ENCODE assay signal across 26 cellular contexts in the genomic region with DNA sequence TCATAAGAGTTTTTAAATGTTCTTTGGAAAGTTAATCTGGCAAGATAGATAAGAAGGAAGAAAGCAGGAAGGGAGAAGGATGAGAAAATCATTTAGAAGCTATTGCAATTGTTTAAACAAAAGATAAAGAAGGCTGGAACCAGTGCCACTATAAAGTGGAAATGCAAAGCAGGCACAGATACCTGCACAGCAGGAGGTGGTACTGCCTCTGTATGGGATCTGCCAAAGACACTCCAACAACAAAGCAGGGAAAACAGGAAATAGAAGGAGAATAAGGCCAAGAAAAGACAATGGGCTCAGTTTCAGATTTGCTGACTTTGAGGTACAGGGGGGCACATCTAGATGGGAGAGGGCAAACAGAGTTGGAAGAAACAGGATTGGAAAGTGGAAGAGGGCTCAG.
"Had no signal": no experiment of that assay in that cellular context is flagged by ENCODE, and none has a peak within 500 bp of the region (broad histone marks: within the 10 kb centered on the region; RNA-seq: fewer than 3 reads in every experiment).

No MANE protein-coding gene starts in this region.

- H3K36me3 ChIP-seq: ovary, spleen, thoracic aorta, uterus had no signal

- H3K27me3 Mint-ChIP-seq: central memory CD8-positive, alpha-beta T cell; memory B cell; stimulated activated naive B cell treated with anti-CD40 and anti-IgM and Interleukin-4, amounts not matched to agents 10 μg/mL and 1 μg/mL and 100 μg/mL, for 72 hours; stimulated activated naive CD8-positive, alpha-beta T cell treated with anti-CD3 and anti-CD28 coated beads, Interleukin-15, Interleukin-2, amounts not matched to agents 100 ng/mL and 50 ng/mL, for 24 hours had no signal

- H3K36me3 Mint-ChIP-seq: memory B cell; mesothelial cell of epicardium; naive B cell; natural killer cell treated with Interleukin-12 subunit alpha and Interleukin-12 subunit beta and Interleukin-15 and Interleukin-18, amount 100 ng/mL, for 72 hours; stimulated activated naive B cell treated with anti-CD40 and anti-IgM and Interleukin-4, amounts not matched to agents 10 μg/mL and 1 μg/mL and 100 μg/mL, for 72 hours had no signal

- H3K27ac ChIP-seq: coronary artery, ovary, psoas muscle, skin epidermis, spleen, thoracic aorta, tibial nerve, uterus had no signal

- H3K4me3 ChIP-seq: coronary artery, lung, mucosa of descending colon, ovary, psoas muscle, skin epidermis, spleen, thoracic aorta, tibial nerve, upper lobe of left lung, uterus had no signal

- DNase-seq: dermis blood vessel endothelial cell; head of caudate nucleus; kidney; mucosa of descending colon; naive B cell; nucleus accumbens; ovary; posterior cingulate gyrus; psoas muscle; right cardiac atrium; spleen; stimulated activated CD4-positive, alpha-beta T cell treated with anti-CD3 and anti-CD28 coated beads, Interleukin-2, amount 100 ng/mL, for 48 hours; stimulated activated naive B cell treated with anti-CD40 and anti-IgM and Interleukin-4, amounts not matched to agents 10 μg/mL and 1 μg/mL and 100 μg/mL, for 72 hours; upper lobe of left lung; uterus had no signal

- H3K4me1 ChIP-seq: psoas muscle, spleen, tibial nerve, upper lobe of left lung, uterus had no signal

- H3K27ac Mint-ChIP-seq: memory B cell; mesothelial cell of epicardium; natural killer cell treated with Interleukin-12 subunit alpha and Interleukin-12 subunit beta and Interleukin-15 and Interleukin-18, amount 100 ng/mL, for 72 hours; stimulated activated naive B cell treated with anti-CD40 and anti-IgM and Interleukin-4, amounts not matched to agents 10 μg/mL and 1 μg/mL and 100 μg/mL, for 72 hours; stimulated activated naive CD8-positive, alpha-beta T cell treated with anti-CD3 and anti-CD28 coated beads, Interleukin-15, Interleukin-2, amounts not matched to agents 100 ng/mL and 50 ng/mL, for 24 hours had no signal

- H3K27me3 ChIP-seq: ovary, spleen, tibial nerve, upper lobe of left lung, uterus had no signal

- H3K4me3 Mint-ChIP-seq: central memory CD8-positive, alpha-beta T cell; memory B cell; mesothelial cell of epicardium; naive B cell; natural killer cell treated with Interleukin-12 subunit alpha and Interleukin-12 subunit beta and Interleukin-15 and Interleukin-18, amount 100 ng/mL, for 72 hours; stimulated activated naive B cell treated with anti-CD40 and anti-IgM and Interleukin-4, amounts not matched to agents 10 μg/mL and 1 μg/mL and 100 μg/mL, for 72 hours; stimulated activated naive CD8-positive, alpha-beta T cell treated with anti-CD3 and anti-CD28 coated beads, Interleukin-15, Interleukin-2, amounts not matched to agents 100 ng/mL and 50 ng/mL, for 24 hours had no signal

- ATAC-seq: left lobe of liver; mucosa of descending colon; natural killer cell treated with Interleukin-12 subunit alpha and Interleukin-12 subunit beta and Interleukin-15 and Interleukin-18, amount 100 ng/mL, for 72 hours; psoas muscle; right cardiac atrium; stimulated activated naive B cell treated with anti-CD40 and anti-IgM and Interleukin-4, amounts not matched to agents 10 μg/mL and 1 μg/mL and 100 μg/mL, for 72 hours had no signal

- H3K4me1 Mint-ChIP-seq: central memory CD8-positive, alpha-beta T cell; memory B cell; naive B cell; stimulated activated naive B cell treated with anti-CD40 and anti-IgM and Interleukin-4, amounts not matched to agents 10 μg/mL and 1 μg/mL and 100 μg/mL, for 72 hours had no signal

- H3K9me3 Mint-ChIP-seq: mesothelial cell of epicardium had no signal

- H3K9me3 ChIP-seq: mucosa of descending colon, ovary, psoas muscle, spleen, thoracic aorta, tibial nerve, upper lobe of left lung, uterus had no signal
